6 cellular contexts compared by ENCODE assay signal in genomic region chr1:156750191-156750931, GRCh38. TPM values are rescaled to one million over a fixed set of nuclear protein-coding genes. Genes with fewer than 3 reads are reported as not detected.
DNase-seq lines count a peak whose midpoint lies in the region; ATAC-seq and TF ChIP-seq lines count a peak whose summit lies in the region.

No MANE protein-coding gene starts in this region.

- no peaks in the 10 kb centered on the region for H3K9me3 Mint-ChIP-seq in CD4-positive, CD25-positive, alpha-beta regulatory T cell
- H3K9me3 Mint-ChIP-seq in neural crest cell = no peaks in the 10 kb centered on the region

- ATAC-seq in CD4-positive, CD25-positive, alpha-beta regulatory T cell (ENCODE audit: low read depth in 2 of 2) = no peak

- H3K4me3 Mint-ChIP-seq in CD4-positive, CD25-positive, alpha-beta regulatory T cell = peak overlapping the region; percentile 93 to 96 (median 93)
- peak overlapping the region; percentile 94 for H3K4me3 Mint-ChIP-seq in neural crest cell

- peaks cover 7% of the 10 kb centered on the region for H3K36me3 Mint-ChIP-seq in CD4-positive, CD25-positive, alpha-beta regulatory T cell
- H3K36me3 Mint-ChIP-seq in neural crest cell (ENCODE audit: low read depth) = peaks cover 8% of the 10 kb centered on the region

- H3K4me1 Mint-ChIP-seq in CD4-positive, CD25-positive, alpha-beta regulatory T cell = peaks cover 22 to 70% (median 51%) of the 10 kb centered on the region in 4 donors
- peaks cover 64% of the 10 kb centered on the region for H3K4me1 Mint-ChIP-seq in neural crest cell

- no peaks in the 10 kb centered on the region for H3K27me3 Mint-ChIP-seq in CD4-positive, CD25-positive, alpha-beta regulatory T cell
- no peaks in the 10 kb centered on the region for H3K27me3 Mint-ChIP-seq in neural crest cell (ENCODE audit: low read depth)

- in situ Hi-C loops in T47D (cut with HindIII; ENCODE audit: low pct_unique_long_range_greater_than_20kb, low sequenced_read_pairs) = no loop called here

- H3K27ac ChIP-seq in CD4-positive, CD25-positive, alpha-beta regulatory T cell (ENCODE audit: insufficient read depth, low read length, poor library complexity, severe bottlenecking) = peak overlapping the region; percentile 83

- H3K27me3 ChIP-seq in CD4-positive, CD25-positive, alpha-beta regulatory T cell (ENCODE audit: control insufficient read depth, insufficient read depth, low read length) = no peaks in the 10 kb centered on the region

- H3K9me3 ChIP-seq in CD4-positive, CD25-positive, alpha-beta regulatory T cell (ENCODE audit: control insufficient read depth in 2 of 2, low read length in 2 of 2) = no peaks in the 10 kb centered on the region

- H3K36me3 ChIP-seq in CD4-positive, CD25-positive, alpha-beta regulatory T cell (ENCODE audit: control insufficient read depth, insufficient read depth, low read length) = peaks cover 2% of the 10 kb centered on the region

- no peak for TF ChIP-seq CTCF in neural crest cell (conservative IDR thresholded peaks at IDR 0.05)

- H3K27ac Mint-ChIP-seq in CD4-positive, CD25-positive, alpha-beta regulatory T cell = peak overlapping the region; percentile 94 to 97 (median 96)
- peak overlapping the region; percentile 92 for H3K27ac Mint-ChIP-seq in neural crest cell (ENCODE audit: unreplicated experiment)

- peak overlapping the region; percentile 89 for H3K4me3 ChIP-seq in CD4-positive, CD25-positive, alpha-beta regulatory T cell (ENCODE audit: low read depth, low read length)

- DNase-seq in CD4-positive, CD25-positive, alpha-beta regulatory T cell = peak in 1 of 3 donors; percentile 49
- peak; percentile 71 for DNase-seq in NCI-H2029 (lab: John Stamatoyannopoulos, UW)
- DNase-seq in T47D (ENCODE audit: low read depth in 1 of 2, low spot score in 1 of 2) = peak; percentile 64 to 78
- DNase-seq in neural crest cell (ENCODE audit: low read depth, low spot score) = no peak
- no peak for DNase-seq in GOT3 (lab: John Stamatoyannopoulos, UW)
- DNase-seq in NCI-H1930 (lab: John Stamatoyannopoulos, UW) = no peak

- peaks cover 61% of the 10 kb centered on the region for H3K4me1 ChIP-seq in CD4-positive, CD25-positive, alpha-beta regulatory T cell (ENCODE audit: control insufficient read depth, insufficient read depth, low read length, poor library complexity, severe bottlenecking)

RNA-seq across cellular contexts. Expression of gene HDGF, which starts 1.1 kb away (rescaled TPM):
- 87.6 TPM for total RNA-seq in CD4-positive, CD25-positive, alpha-beta regulatory T cell
- polyA plus RNA-seq in CD4-positive, CD25-positive, alpha-beta regulatory T cell = 10 to 100 TPM; 26.9 to 50.2 (median 36.7) TPM
- total RNA-seq in neural crest cell = 294 and 304 TPM in 2 replicates

RNA-seq across cellular contexts. Expression of gene MRPL24, which starts 9.5 kb away (rescaled TPM):
- total RNA-seq in CD4-positive, CD25-positive, alpha-beta regulatory T cell = 18.2 TPM
- polyA plus RNA-seq in CD4-positive, CD25-positive, alpha-beta regulatory T cell = 10 to 100 TPM; 72.5 to 86.4 (median 79.3) TPM
- 37.3 and 49.3 TPM in 2 replicates for total RNA-seq in neural crest cell

RNA-seq across cellular contexts. Expression of gene PRCC, which starts 17.0 kb away (rescaled TPM):
- 67.8 TPM for total RNA-seq in CD4-positive, CD25-positive, alpha-beta regulatory T cell
- 10 to 100 TPM; 35.5 to 43.3 (median 36.4) TPM for polyA plus RNA-seq in CD4-positive, CD25-positive, alpha-beta regulatory T cell
- total RNA-seq in neural crest cell = 99.8 and 102 TPM in 2 replicates

RNA-seq across cellular contexts. Expression of gene ISG20L2, which starts 21.8 kb away (rescaled TPM):
- total RNA-seq in CD4-positive, CD25-positive, alpha-beta regulatory T cell = 76.7 TPM
- polyA plus RNA-seq in CD4-positive, CD25-positive, alpha-beta regulatory T cell = 10 to 100 TPM; 15.8 to 17.8 (median 17.0) TPM
- total RNA-seq in neural crest cell = 47.0 and 52.7 TPM in 2 replicates

RNA-seq across cellular contexts. Expression of gene METTL25B, which starts 22.1 kb away (rescaled TPM):
- total RNA-seq in CD4-positive, CD25-positive, alpha-beta regulatory T cell = 19.0 TPM
- 1 to 10 TPM; 4.3 to 8.7 (median 7.2) TPM for polyA plus RNA-seq in CD4-positive, CD25-positive, alpha-beta regulatory T cell
- total RNA-seq in neural crest cell = 30.4 and 33.0 TPM in 2 replicates

Comparison
In these comparisons a context has a peak if more than half of its experiments do, and no peak if none do; other contexts are left out.
1. DNase-seq: peak in NCI-H2029 (single experiment) and T47D (2 of 2); none in neural crest cell (single experiment), GOT3 (single experiment) and NCI-H1930 (0 of 2).